Comparison of ENCODE assay signal across 8 cellular contexts in the genomic region with DNA sequence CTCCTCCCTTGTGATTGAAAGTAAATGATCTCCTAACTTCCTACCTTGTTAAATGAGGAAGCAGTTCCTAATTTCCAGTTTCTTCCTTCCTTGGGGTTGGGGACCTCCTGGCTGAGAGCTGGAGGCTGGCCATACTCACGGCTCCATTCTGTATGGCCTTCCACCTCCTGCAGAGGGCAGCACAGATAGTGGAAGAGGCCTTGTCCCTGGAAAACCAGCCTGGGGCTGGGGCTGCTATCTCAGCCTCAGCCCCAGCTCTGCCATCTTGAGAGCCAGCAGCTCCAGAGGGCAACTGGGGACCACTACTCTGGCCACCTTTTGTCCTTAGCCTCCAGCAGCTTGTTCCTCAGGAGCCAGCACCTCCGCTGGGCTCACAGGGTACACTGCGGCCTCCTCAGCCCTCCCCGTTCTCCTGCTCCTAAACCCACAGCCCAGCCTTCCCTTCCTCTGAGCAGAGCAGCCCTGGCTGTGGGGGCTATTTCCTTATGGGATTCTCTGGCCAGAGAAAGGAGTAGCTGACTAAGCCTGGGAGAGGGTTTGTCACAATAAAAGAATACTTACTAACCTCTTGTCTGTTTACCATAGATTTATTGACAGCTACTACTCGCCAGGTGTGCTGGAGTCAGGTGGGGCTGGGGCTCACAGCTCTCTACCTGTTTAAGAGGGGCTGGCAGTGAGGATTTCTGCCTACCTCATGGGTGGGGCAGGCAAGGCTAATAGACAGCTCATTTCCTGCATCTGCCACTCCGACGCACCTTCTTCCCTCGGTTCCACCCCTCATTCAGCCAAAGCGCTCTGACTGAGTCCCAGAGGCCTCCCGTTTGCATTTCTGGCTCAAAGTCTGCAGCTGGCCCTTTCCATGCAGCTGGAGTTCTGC. TPM values are rescaled to one million over a fixed set of nuclear protein-coding genes. Genes with fewer than 3 reads are reported as not detected.
DNase-seq lines count a peak whose midpoint lies in the region; ATAC-seq and TF ChIP-seq lines count a peak whose summit lies in the region.

No MANE protein-coding gene starts in this region.

- no peaks in the 10 kb centered on the region for H3K36me3 ChIP-seq in ovary

- H3K4me3 ChIP-seq in ovary = no peak overlapping the region

- H3K4me1 ChIP-seq in foreskin keratinocyte (peaks cover 6% of the 10 kb centered on the region), ovary (ENCODE audit: insufficient read depth) (peaks cover 4% of the 10 kb centered on the region)

- H3K27me3 ChIP-seq in foreskin keratinocyte (no peaks in the 10 kb centered on the region), ovary (no peaks in the 10 kb centered on the region)

- DNase-seq in ELF-1 (ENCODE audit: low read depth, low spot score) = peak; percentile 82
- DNase-seq in LHCN-M2 (ENCODE audit: low read depth) = peak; percentile 58
- DNase-seq in SHP77 (lab: John Stamatoyannopoulos, UW) = peak; percentile 75 to 82
- DNase-seq in activated gamma-delta T cell treated with anti-CD3 and anti-CD28 coated beads, Interleukin-2, amount 50 U/mL, for 16 hours (ENCODE audit: low read depth) = peak; percentile 32
- peak; percentile 71 to 85 for DNase-seq in foreskin keratinocyte
- DNase-seq in ovary = peak; percentile 60 to 75 (median 65)

- no peak for TF ChIP-seq POLR2A in ovary (IDR thresholded peaks at IDR 0.05)

- peak; percentile 84 for TF ChIP-seq CTCF in foreskin keratinocyte (conservative IDR thresholded peaks at IDR 0.05)
- peak; percentile 48 to 55 (median 54) for TF ChIP-seq CTCF in ovary (IDR thresholded peaks at IDR 0.05)

- peak; percentile 79 for ATAC-seq in foreskin keratinocyte
- ATAC-seq in HG03025 (IDR thresholded peaks at IDR 0.05; ENCODE audit: low FRiP score, unreplicated experiment) = no peak
- no peak for ATAC-seq in GM18861 (IDR thresholded peaks at IDR 0.05; ENCODE audit: unreplicated experiment)

- intact Hi-C loops in ovary (cut with DNase I) = no loop called here

- no peaks in the 10 kb centered on the region for H3K9me3 ChIP-seq in ovary

- TF ChIP-seq EP300 in ovary (IDR thresholded peaks at IDR 0.05) = no peak

- H3K27ac ChIP-seq in foreskin keratinocyte = peak overlapping the region; percentile 83
- H3K27ac ChIP-seq in ovary = peak overlapping the region in 1 of 2 donors; percentile 43

- 71 to 76% (median 72%) methylated on average over 10 of the region's 10 CpGs for WGBS in ovary, 3 donors

RNA-seq across cellular contexts. Expression of a gene that starts 6.3 kb away (rescaled TPM):
- 14.4 and 16.6 TPM in 2 replicates for total RNA-seq in LHCN-M2 (2014; rRNA removed)
- 23.8 TPM for polyA plus RNA-seq in LHCN-M2 (2012)
- 16.0 and 18.5 TPM in 2 replicates for total RNA-seq in foreskin keratinocyte
- polyA plus RNA-seq in foreskin keratinocyte = 19.6 and 20.0 TPM in 2 replicates
- 10 to 100 TPM; 11.6 to 34.6 (median 24.6) TPM for total RNA-seq in ovary
- polyA plus RNA-seq in ovary = 10 to 100 TPM in 1 of 2 donors, 1 to 10 TPM in 1; 9.4 to 13.8 TPM

RNA-seq across cellular contexts. Expression of a gene that starts 6.3 kb away (rescaled TPM):
- total RNA-seq in LHCN-M2 (2014; rRNA removed) (296 and 327 TPM in 2 replicates), foreskin keratinocyte (308 and 324 TPM in 2 replicates), ovary (100 to 1,000 TPM; 140 to 194 (median 161) TPM)
- 346 TPM for polyA plus RNA-seq in LHCN-M2 (2012)
- polyA plus RNA-seq in foreskin keratinocyte (343 and 351 TPM in 2 replicates), ovary (100 to 1,000 TPM; 189 to 272 TPM)

RNA-seq across cellular contexts. Expression of a gene that starts 7.0 kb away (rescaled TPM):
- total RNA-seq in LHCN-M2 (2014; rRNA removed) = not detected in 2 replicates
- 0.05 TPM for polyA plus RNA-seq in LHCN-M2 (2012)
- not detected in 2 replicates for total RNA-seq in foreskin keratinocyte
- polyA plus RNA-seq in foreskin keratinocyte = not detected in 2 replicates
- total RNA-seq in ovary = 10 to 100 TPM in 1 of 7 donors, 1 to 10 TPM in 1, under 1 TPM in 2, not detected in 3; 0.22 to 13.3 (median 0.99) TPM
- under 1 TPM in 1 of 2 donors, not detected in 1; 0.05 TPM for polyA plus RNA-seq in ovary

RNA-seq across cellular contexts. Expression of a gene that starts 10.4 kb away (rescaled TPM):
- total RNA-seq in LHCN-M2 (2014; rRNA removed) = 2.3 and 4.0 TPM in 2 replicates
- 2.1 TPM for polyA plus RNA-seq in LHCN-M2 (2012)
- total RNA-seq in foreskin keratinocyte = 3.8 and 4.8 TPM in 2 replicates
- polyA plus RNA-seq in foreskin keratinocyte = 3.6 and 4.2 TPM in 2 replicates
- 1 to 10 TPM; 2.3 to 3.6 (median 2.6) TPM for total RNA-seq in ovary
- polyA plus RNA-seq in ovary = 1 to 10 TPM; 2.3 to 4.7 TPM

RNA-seq across cellular contexts. Expression of a gene that starts 15.5 kb away (rescaled TPM):
- 9.1 and 10.8 TPM in 2 replicates for total RNA-seq in LHCN-M2 (2014; rRNA removed)
- polyA plus RNA-seq in LHCN-M2 (2012) = 21.6 TPM
- 10.7 and 12.7 TPM in 2 replicates for total RNA-seq in foreskin keratinocyte
- polyA plus RNA-seq in foreskin keratinocyte = 14.0 and 15.0 TPM in 2 replicates
- 1 to 10 TPM; 3.2 to 9.4 (median 6.2) TPM for total RNA-seq in ovary
- polyA plus RNA-seq in ovary = 1 to 10 TPM; 2.3 to 6.8 TPM

Comparison
In these comparisons a context has a peak if more than half of its experiments do, and no peak if none do; other contexts are left out.
1. DNase-seq: peak in every context shown above with its lines; median percentile 82 in ELF-1; 78 in SHP77; 78 in foreskin keratinocyte; 65 in ovary; 58 in LHCN-M2; 32 in activated gamma-delta T cell treated with anti-CD3 and anti-CD28 coated beads, Interleukin-2, amount 50 U/mL, for 16 hours.